In the genomic region with DNA sequence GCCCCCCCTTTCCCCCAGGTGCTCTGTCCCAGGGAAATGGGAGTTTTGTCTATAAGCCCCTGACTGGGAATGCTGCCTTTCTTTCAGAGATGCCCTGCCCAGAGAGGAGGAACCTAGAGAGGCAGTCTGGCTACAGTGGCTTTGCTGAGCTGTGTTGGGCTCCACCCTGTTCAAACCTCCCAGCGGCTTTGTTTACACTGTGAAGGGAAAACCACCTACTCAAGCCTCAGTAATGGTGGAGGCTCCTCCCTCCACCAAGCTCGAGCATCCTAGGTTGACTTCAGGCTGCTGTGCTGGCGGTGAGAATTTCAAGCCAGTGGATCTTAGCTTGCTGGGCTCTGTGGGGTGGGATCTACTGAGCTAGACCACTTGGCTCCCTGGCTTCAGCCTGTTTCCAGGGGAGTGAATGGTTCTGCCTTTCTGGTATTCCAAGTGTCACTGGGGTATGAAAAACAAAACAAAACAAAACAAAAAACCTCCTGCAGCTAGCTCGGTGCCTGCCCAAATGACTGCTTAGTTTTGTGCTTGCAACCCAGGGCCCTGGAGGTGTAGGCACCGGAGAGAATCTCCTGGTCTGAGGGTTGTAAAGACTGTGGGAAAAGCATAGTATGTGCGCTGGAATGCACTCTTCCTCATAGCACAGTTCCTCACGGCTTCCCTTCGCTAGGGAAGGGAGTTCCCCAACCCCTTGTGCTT, we compare ENCODE assay signal across 11 cellular contexts. TPM values are rescaled to one million over a fixed set of nuclear protein-coding genes. Genes with fewer than 3 reads are reported as not detected.
A peak's percentile ranks its signal among the peaks of the same experiment; 100 is the strongest.
DNase-seq lines count a peak whose midpoint lies in the region; ATAC-seq and TF ChIP-seq lines count a peak whose summit lies in the region.
"Had no signal": no experiment of that assay in that cellular context is flagged by ENCODE, and none has a peak within 500 bp of the region (broad histone marks: within the 10 kb centered on the region; RNA-seq: fewer than 3 reads in every experiment).

No MANE protein-coding gene starts in this region.

- H2AFZ ChIP-seq in SK-N-SH (ENCODE audit: low read depth), result no peak overlapping the region

- TF ChIP-seq CTCF in GM12865 (IDR thresholded peaks at IDR 0.05; ENCODE audit: insufficient read depth, low read depth, low read length, missing control alignments) (no peak), SK-N-SH (IDR thresholded peaks at IDR 0.05) (no peak)

- H4K20me1 ChIP-seq in SK-N-SH (ENCODE audit: insufficient read depth), result no peaks in the 10 kb centered on the region

- H3K27me3 Mint-ChIP-seq in T-helper 1 cell treated with Interleukin-12 subunit alpha and Interleukin-12 subunit beta and Interleukin-4 antibody, amounts not matched to agents 30 μg/mL and 1 μg/mL, for 36 hours (ENCODE audit: low read depth), result no peaks in the 10 kb centered on the region
- no peaks in the 10 kb centered on the region for H3K27me3 Mint-ChIP-seq in naive thymus-derived CD4-positive, alpha-beta T cell

- H3F3A ChIP-seq in SK-N-SH (replicated peaks; ENCODE audit: insufficient read depth), result no peaks in the 10 kb centered on the region

- intact Hi-C loops in naive thymus-derived CD4-positive, alpha-beta T cell (cut with micrococcal nuclease), result loop anchor here (1.0 to 5.0 kb wide), 6 partner anchors 11 to 383 kb away; a partner anchor contains a TSS

- TF ChIP-seq EP300 in SK-N-SH (IDR thresholded peaks at IDR 0.05; ENCODE audit: borderline replicate concordance in 1 of 2, low read depth in 1 of 2, low read length in 1 of 2), result no peak

- no peaks in the 10 kb centered on the region for H3K79me2 ChIP-seq in SK-N-SH (ENCODE audit: insufficient read depth)

- peak overlapping the region; percentile 57 for H3K27ac ChIP-seq in naive thymus-derived CD4-positive, alpha-beta T cell (ENCODE audit: low read depth, low read length)
- no peak overlapping the region for H3K27ac ChIP-seq in SK-N-SH (ENCODE audit: low read depth in 2 of 2, low read length in 1 of 2)
- H3K27ac ChIP-seq: HL-60 had no signal

- POLR2A ChIA-PET in naive thymus-derived CD4-positive, alpha-beta T cell (lab: Charles Lee), result interaction anchor here (0.6 to 2.0 kb wide), 7 partner anchors 13 to 158 kb away, joined by 3 to 6 read pairs (median 3); a partner anchor contains a TSS
- POLR2A ChIA-PET in SK-N-SH (lab: Yijun Ruan, JAX), result no interaction called here

- H3K27ac Mint-ChIP-seq in T-helper 1 cell treated with Interleukin-12 subunit alpha and Interleukin-12 subunit beta and Interleukin-4 antibody, amounts not matched to agents 30 μg/mL and 1 μg/mL, for 36 hours, result peak overlapping the region; percentile 85
- H3K27ac Mint-ChIP-seq in naive thymus-derived CD4-positive, alpha-beta T cell, result peak overlapping the region; percentile 78 to 97 (median 89)

- H3K36me3 ChIP-seq in naive thymus-derived CD4-positive, alpha-beta T cell (ENCODE audit: control insufficient read depth in 2 of 3, insufficient read depth in 3 of 3, low read length in 3 of 3), result no peaks in the 10 kb centered on the region
- H3K36me3 ChIP-seq in SK-N-SH (replicated peaks in 1 of 2; ENCODE audit: control insufficient read depth in 1 of 2, insufficient read depth in 2 of 2, low read length in 1 of 2), result no peaks in the 10 kb centered on the region

- H3K9me3 Mint-ChIP-seq in T-helper 1 cell treated with Interleukin-12 subunit alpha and Interleukin-12 subunit beta and Interleukin-4 antibody, amounts not matched to agents 30 μg/mL and 1 μg/mL, for 36 hours, result no peaks in the 10 kb centered on the region
- H3K9me3 Mint-ChIP-seq in naive thymus-derived CD4-positive, alpha-beta T cell, result no peaks in the 10 kb centered on the region

- no peak for TF ChIP-seq RAD21 in SK-N-SH (IDR thresholded peaks at IDR 0.05; ENCODE audit: low read length)

- H3K4me3 Mint-ChIP-seq in T-helper 1 cell treated with Interleukin-12 subunit alpha and Interleukin-12 subunit beta and Interleukin-4 antibody, amounts not matched to agents 30 μg/mL and 1 μg/mL, for 36 hours, result peak overlapping the region; percentile 78
- peak overlapping the region; percentile 52 to 86 (median 82) for H3K4me3 Mint-ChIP-seq in naive thymus-derived CD4-positive, alpha-beta T cell

- no peaks in the 10 kb centered on the region for H3K36me3 Mint-ChIP-seq in T-helper 1 cell treated with Interleukin-12 subunit alpha and Interleukin-12 subunit beta and Interleukin-4 antibody, amounts not matched to agents 30 μg/mL and 1 μg/mL, for 36 hours (ENCODE audit: low read depth)
- peaks cover 0 to 3% (median 0%) of the 10 kb centered on the region in 5 donors for H3K36me3 Mint-ChIP-seq in naive thymus-derived CD4-positive, alpha-beta T cell

- H3K4me1 Mint-ChIP-seq in T-helper 1 cell treated with Interleukin-12 subunit alpha and Interleukin-12 subunit beta and Interleukin-4 antibody, amounts not matched to agents 30 μg/mL and 1 μg/mL, for 36 hours (ENCODE audit: low read depth), result peaks cover 12% of the 10 kb centered on the region
- H3K4me1 Mint-ChIP-seq in naive thymus-derived CD4-positive, alpha-beta T cell, result peaks cover 0 to 29% (median 14%) of the 10 kb centered on the region in 7 donors

- no peaks in the 10 kb centered on the region for H3K9me3 ChIP-seq in naive thymus-derived CD4-positive, alpha-beta T cell (ENCODE audit: control insufficient read depth in 2 of 3, low read length in 3 of 3)
- no peaks in the 10 kb centered on the region for H3K9me3 ChIP-seq in SK-N-SH

- no peak overlapping the region for H3K4me2 ChIP-seq in SK-N-SH

- DNase-seq in GM12865 (ENCODE audit: low read depth) (peak; percentile 24), T1000 (lab: John Stamatoyannopoulos, UW) (no peak), SK-N-SH (no peak)
- peak; percentile 70 for DNase-seq in activated effector memory CD4-positive, alpha-beta T cell treated with anti-CD3 and anti-CD28 coated beads, Interleukin-2, amount 50 U/mL, for 16 hours
- DNase-seq in naive thymus-derived CD4-positive, alpha-beta T cell, result peak in 8 of 9 donors; percentile 25 to 69 (median 50)
- DNase-seq: NCI-H1092 treated with DMSO at 0.1 percent for 48 hours, NCI-H526 had no signal

- H3K4me3 ChIP-seq in GM12865 (ENCODE audit: low read depth, low read length) (peak overlapping the region; percentile 17; the same call in 1 of the 2 replicates), SK-N-SH (ENCODE audit: low read depth in 2 of 2, low read length in 1 of 2) (no peak overlapping the region)
- no peak overlapping the region for H3K4me3 ChIP-seq in naive thymus-derived CD4-positive, alpha-beta T cell (ENCODE audit: low read length)

- CTCF ChIA-PET in naive thymus-derived CD4-positive, alpha-beta T cell (lab: Charles Lee), result no interaction called here
- CTCF ChIA-PET in SK-N-SH (lab: Yijun Ruan, JAX), result no interaction called here

- H3K27me3 ChIP-seq in naive thymus-derived CD4-positive, alpha-beta T cell (ENCODE audit: control insufficient read depth in 2 of 2, insufficient read depth in 2 of 2, low read length in 2 of 2), result no peaks in the 10 kb centered on the region
- no peaks in the 10 kb centered on the region for H3K27me3 ChIP-seq in SK-N-SH (ENCODE audit: insufficient read depth)

- H3K9me2 ChIP-seq in SK-N-SH, result no peaks in the 10 kb centered on the region

- no peaks in the 10 kb centered on the region for H3K4me1 ChIP-seq in naive thymus-derived CD4-positive, alpha-beta T cell (ENCODE audit: control insufficient read depth in 2 of 2, insufficient read depth in 2 of 2, low read length in 2 of 2)
- no peaks in the 10 kb centered on the region for H3K4me1 ChIP-seq in SK-N-SH (ENCODE audit: control insufficient read depth in 1 of 2, insufficient read depth in 2 of 2, low read depth in 1 of 2, low read length in 1 of 2)

- ATAC-seq in naive thymus-derived CD4-positive, alpha-beta T cell, result peak; percentile 86
- ATAC-seq in HG02885 (IDR thresholded peaks at IDR 0.05; ENCODE audit: poor library complexity, unreplicated experiment) (no peak), SK-N-SH treated with all-trans-retinoic acid at 6 μM for 48 hours (no peak)

- 0% methylated on average over 5 of the region's 8 CpGs for WGBS in SK-N-SH (ENCODE audit: low lambda C conversion rate)

- no peak overlapping the region for H3K9ac ChIP-seq in SK-N-SH

TF ChIP-seq in SK-N-SH treated with all-trans-retinoic acid at 6 μM for 48 hours, 23 proteins besides CTCF, POLR2A, EP300 and RAD21 (continues in another document):
- no peak for TF ChIP-seq RARB (CRISPR knock-in tag; IDR thresholded peaks at IDR 0.05)
- no peak for TF ChIP-seq ISL1 (CRISPR knock-in tag; IDR thresholded peaks at IDR 0.05)
- no peak for TF ChIP-seq PPARA (CRISPR knock-in tag; IDR thresholded peaks at IDR 0.05; ENCODE audit: borderline replicate concordance)

TF ChIP-seq in SK-N-SH, 30 proteins besides CTCF, POLR2A, EP300 and RAD21 (continues in another document):
- TF ChIP-seq, protein P1, sequence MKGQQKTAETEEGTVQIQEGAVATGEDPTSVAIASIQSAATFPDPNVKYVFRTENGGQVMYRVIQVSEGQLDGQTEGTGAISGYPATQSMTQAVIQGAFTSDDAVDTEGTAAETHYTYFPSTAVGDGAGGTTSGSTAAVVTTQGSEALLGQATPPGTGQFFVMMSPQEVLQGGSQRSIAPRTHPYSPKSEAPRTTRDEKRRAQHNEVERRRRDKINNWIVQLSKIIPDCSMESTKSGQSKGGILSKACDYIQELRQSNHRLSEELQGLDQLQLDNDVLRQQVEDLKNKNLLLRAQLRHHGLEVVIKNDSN (IDR thresholded peaks at IDR 0.05; ENCODE audit: borderline replicate concordance, low read depth), result no peak
- TF ChIP-seq JUND (IDR thresholded peaks at IDR 0.05), result no peak
- TF ChIP-seq SIN3A (IDR thresholded peaks at IDR 0.05; ENCODE audit: borderline replicate concordance, low read depth, low read length), result no peak
- TF ChIP-seq TEAD4 (IDR thresholded peaks at IDR 0.05; ENCODE audit: borderline replicate concordance, insufficient read depth), result no peak
- TF ChIP-seq FOXJ3 (CRISPR knock-in tag; IDR thresholded peaks at IDR 0.05), result no peak
- no peak for TF ChIP-seq GABPA (IDR thresholded peaks at IDR 0.05; ENCODE audit: low read depth)
- no peak for TF ChIP-seq NRF1 (IDR thresholded peaks at IDR 0.05; ENCODE audit: low read depth, low read length)

RNA-seq across cellular contexts. Expression of a gene that starts 41.7 kb away (rescaled TPM):
- total RNA-seq in naive thymus-derived CD4-positive, alpha-beta T cell, result 100 to 1,000 TPM; 109 to 170 (median 154) TPM
- polyA plus RNA-seq in naive thymus-derived CD4-positive, alpha-beta T cell, result 100 to 1,000 TPM; 639 to 837 TPM
- not detected in 2 replicates for polyA plus RNA-seq in SK-N-SH (2012; rRNA removed)
- polyA plus RNA-seq in SK-N-SH (2012; cell fraction: cytosol; rRNA removed), result 0.04 and 0.09 TPM in 2 replicates
- 0.06 TPM in 1 of 2 replicates, not detected in the other for polyA plus RNA-seq in SK-N-SH (2012; cell fraction: nucleus; rRNA removed)

Comparison
In these comparisons a context has a peak if more than half of its experiments do, and no peak if none do; other contexts are left out.
1. DNase-seq: peak in GM12865 (single experiment), activated effector memory CD4-positive, alpha-beta T cell treated with anti-CD3 and anti-CD28 coated beads, Interleukin-2, amount 50 U/mL, for 16 hours (single experiment) and naive thymus-derived CD4-positive, alpha-beta T cell (8 of 9); none in T1000 (single experiment) and SK-N-SH (single experiment).
2. RNA of a gene that starts 41.7 kb away (polyA plus RNA-seq): 639 to 837 TPM in naive thymus-derived CD4-positive, alpha-beta T cell; 0.04 to 0.09 TPM in SK-N-SH; every median in the first group is over 100 times any median in the second.